In genomic region chrX:100593142-100593541, GRCh38 we compare ENCODE assay signal across 22 cellular contexts. TPM values are rescaled to one million over a fixed set of nuclear protein-coding genes. Genes with fewer than 3 reads are reported as not detected.
"Had no signal": no experiment of that assay in that cellular context is flagged by ENCODE, and none has a peak within 500 bp of the region (broad histone marks: within the 10 kb centered on the region; RNA-seq: fewer than 3 reads in every experiment).

No MANE protein-coding gene starts in this region.

- ATAC-seq: foreskin keratinocyte; left lobe of liver; psoas muscle; right lobe of liver; stimulated activated memory B cell treated with anti-CD40 and anti-IgM and Interleukin-4, amounts not matched to agents 10 μg/mL and 1 μg/mL and 100 μg/mL, for 72 hours had no signal

- H3K9me3 ChIP-seq: colonic mucosa, esophagus squamous epithelium, neutrophil, psoas muscle, right lobe of liver, spleen, testis had no signal

- DNase-seq: colonic mucosa; dermis blood vessel endothelial cell; esophagus squamous epithelium; foreskin keratinocyte; mammary epithelial cell; psoas muscle; retina; right lobe of liver; spleen; stimulated activated CD4-positive, alpha-beta T cell treated with anti-CD3 and anti-CD28 coated beads, Interleukin-15, amount 100 ng/mL, for 24 hours; stimulated activated CD4-positive, alpha-beta T cell treated with anti-CD3 and anti-CD28 coated beads, Interleukin-1b, Interleukin-23, amount 100 ng/mL, for 48 hours; stimulated activated CD4-positive, alpha-beta T cell treated with anti-CD3 and anti-CD28 coated beads, Interleukin-4, amount 100 ng/mL, for 24 hours; testis; trophoblast cell had no signal

- H3K27me3 ChIP-seq: colonic mucosa, esophagus squamous epithelium, foreskin keratinocyte, neutrophil, right lobe of liver, testis had no signal

- H3K4me1 ChIP-seq: colonic mucosa, foreskin keratinocyte, psoas muscle, right lobe of liver, spleen, testis had no signal

- H3K27ac ChIP-seq: colonic mucosa, esophagus squamous epithelium, foreskin keratinocyte, neutrophil, psoas muscle, right lobe of liver, spleen, testis had no signal

- H3K4me3 ChIP-seq: colonic mucosa, esophagus squamous epithelium, psoas muscle, right lobe of liver, spleen, testis had no signal

- H3K36me3 ChIP-seq: colonic mucosa, esophagus squamous epithelium, neutrophil, right lobe of liver, spleen had no signal

RNA-seq across cellular contexts. Expression of gene TNMD, which starts 8.4 kb away (rescaled TPM):
- total RNA-seq: cerebellum, dermis blood vessel endothelial cell, epithelial cell of proximal tubule, esophagus squamous epithelium, foreskin keratinocyte, kidney epithelial cell, left lobe of liver, mammary epithelial cell, mucosa of gallbladder, osteoblast, right lobe of liver, testis had no signal
